In the genomic region with DNA sequence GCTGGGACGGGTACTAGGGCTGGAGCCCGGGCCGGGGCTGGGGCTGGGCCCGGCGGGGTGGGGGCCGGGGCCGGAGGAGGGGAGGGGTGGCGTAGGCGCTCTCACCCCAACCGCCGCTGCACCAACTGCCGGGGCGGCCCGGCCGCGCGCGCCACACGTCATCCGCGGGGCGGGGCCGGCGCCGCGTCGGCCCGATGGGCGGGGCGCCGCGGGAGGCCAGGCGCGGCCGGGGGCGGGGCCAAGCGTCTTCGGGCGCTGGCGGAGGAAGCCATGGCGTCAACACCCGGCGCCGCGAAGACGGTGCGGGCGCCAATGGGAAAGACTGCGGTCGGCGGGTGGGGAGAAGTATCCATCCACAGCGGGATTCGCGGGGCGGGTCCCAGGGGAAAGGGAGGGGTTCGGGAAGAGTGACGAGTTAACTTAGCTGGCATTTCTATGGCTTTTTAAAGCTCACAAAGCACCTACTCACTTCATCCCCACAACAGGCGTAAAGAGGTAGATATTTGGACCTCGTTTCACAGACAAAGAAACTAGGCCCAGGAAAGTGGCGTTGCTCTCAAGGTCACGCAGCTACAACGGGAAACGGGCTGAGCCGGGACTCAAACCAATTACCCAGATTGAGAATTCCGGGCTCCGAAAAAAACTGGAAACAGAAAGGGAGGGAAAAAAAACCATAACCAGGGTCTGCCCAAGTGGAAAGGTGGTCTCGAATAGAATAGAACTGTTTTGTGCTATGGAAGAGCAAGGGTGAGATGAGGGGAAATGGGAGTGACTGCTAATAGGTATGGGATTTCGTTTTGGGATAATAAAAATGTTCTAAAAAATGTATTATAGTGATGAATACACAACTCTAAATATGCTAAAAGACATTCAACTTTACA, we compare ENCODE assay signal across 8 cellular contexts. TPM values are rescaled to one million over a fixed set of nuclear protein-coding genes. Genes with fewer than 3 reads are reported as not detected.
DNase-seq lines count a peak whose midpoint lies in the region; ATAC-seq and TF ChIP-seq lines count a peak whose summit lies in the region.

A gene with protein sequence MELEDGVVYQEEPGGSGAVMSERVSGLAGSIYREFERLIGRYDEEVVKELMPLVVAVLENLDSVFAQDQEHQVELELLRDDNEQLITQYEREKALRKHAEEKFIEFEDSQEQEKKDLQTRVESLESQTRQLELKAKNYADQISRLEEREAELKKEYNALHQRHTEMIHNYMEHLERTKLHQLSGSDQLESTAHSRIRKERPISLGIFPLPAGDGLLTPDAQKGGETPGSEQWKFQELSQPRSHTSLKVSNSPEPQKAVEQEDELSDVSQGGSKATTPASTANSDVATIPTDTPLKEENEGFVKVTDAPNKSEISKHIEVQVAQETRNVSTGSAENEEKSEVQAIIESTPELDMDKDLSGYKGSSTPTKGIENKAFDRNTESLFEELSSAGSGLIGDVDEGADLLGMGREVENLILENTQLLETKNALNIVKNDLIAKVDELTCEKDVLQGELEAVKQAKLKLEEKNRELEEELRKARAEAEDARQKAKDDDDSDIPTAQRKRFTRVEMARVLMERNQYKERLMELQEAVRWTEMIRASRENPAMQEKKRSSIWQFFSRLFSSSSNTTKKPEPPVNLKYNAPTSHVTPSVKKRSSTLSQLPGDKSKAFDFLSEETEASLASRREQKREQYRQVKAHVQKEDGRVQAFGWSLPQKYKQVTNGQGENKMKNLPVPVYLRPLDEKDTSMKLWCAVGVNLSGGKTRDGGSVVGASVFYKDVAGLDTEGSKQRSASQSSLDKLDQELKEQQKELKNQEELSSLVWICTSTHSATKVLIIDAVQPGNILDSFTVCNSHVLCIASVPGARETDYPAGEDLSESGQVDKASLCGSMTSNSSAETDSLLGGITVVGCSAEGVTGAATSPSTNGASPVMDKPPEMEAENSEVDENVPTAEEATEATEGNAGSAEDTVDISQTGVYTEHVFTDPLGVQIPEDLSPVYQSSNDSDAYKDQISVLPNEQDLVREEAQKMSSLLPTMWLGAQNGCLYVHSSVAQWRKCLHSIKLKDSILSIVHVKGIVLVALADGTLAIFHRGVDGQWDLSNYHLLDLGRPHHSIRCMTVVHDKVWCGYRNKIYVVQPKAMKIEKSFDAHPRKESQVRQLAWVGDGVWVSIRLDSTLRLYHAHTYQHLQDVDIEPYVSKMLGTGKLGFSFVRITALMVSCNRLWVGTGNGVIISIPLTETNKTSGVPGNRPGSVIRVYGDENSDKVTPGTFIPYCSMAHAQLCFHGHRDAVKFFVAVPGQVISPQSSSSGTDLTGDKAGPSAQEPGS (N-terminal part only) (minus strand): TSS at position 130 of the 881 bp plus-strand sequence. CDS start 212 bp downstream, outside the sequence.

- peak; percentile 91 for DNase-seq in AG09319 (ENCODE audit: extremely low read depth, low read depth)
- peak; percentile 93 for DNase-seq in NCI-H446 treated with DMSO at 0.1 percent for 48 hours (lab: John Stamatoyannopoulos, UW)
- DNase-seq in activated CD4-positive, alpha-beta T cell treated with anti-CD3 and anti-CD28 coated beads for 1 hour, result peak; percentile 88
- DNase-seq in cerebellum (ENCODE audit: low spot score), result peak; percentile 98
- peak; percentile 73 for DNase-seq in kidney epithelial cell (ENCODE audit: low read depth)
- DNase-seq in stimulated activated CD4-positive, alpha-beta T cell treated with anti-CD3 and anti-CD28 coated beads, Interleukin-15, amount 100 ng/mL, for 24 hours, result peak; percentile 95

- TF ChIP-seq CTCF in AG09319 (IDR thresholded peaks at IDR 0.05; ENCODE audit: low read depth, low read length) (no peak), kidney epithelial cell (IDR thresholded peaks at IDR 0.05; ENCODE audit: insufficient read depth, low read length, poor library complexity, severe bottlenecking) (no peak)

- peak; percentile 71 for ATAC-seq in GM19035 (IDR thresholded peaks at IDR 0.05; ENCODE audit: unreplicated experiment)
- ATAC-seq in HG03354 (IDR thresholded peaks at IDR 0.05; ENCODE audit: poor library complexity, severe bottlenecking, unreplicated experiment), result peak; percentile 79

- H3K36me3 ChIP-seq in kidney epithelial cell (ENCODE audit: control insufficient read depth, insufficient read depth, low read length), result no peaks in the 10 kb centered on the region

- peak within 1 kb of the TSS; percentile 99 for H3K4me3 ChIP-seq in kidney epithelial cell (ENCODE audit: low read depth, low read length)

- no peaks in the 10 kb centered on the region for H3K27me3 ChIP-seq in kidney epithelial cell (ENCODE audit: control insufficient read depth, insufficient read depth, low read length)

RNA-seq across cellular contexts. Expression of the gene that starts here (rescaled TPM):
- total RNA-seq in cerebellum (327 TPM), kidney epithelial cell (85.5 and 104 TPM in 2 replicates)

Comparison
In these comparisons a context has a peak if more than half of its experiments do, and no peak if none do; other contexts are left out.
1. Peak in every context shown above with its lines: DNase-seq, ATAC-seq and H3K4me3 ChIP-seq.